ENCODE assay signal across 8 cellular contexts in the genomic region with DNA sequence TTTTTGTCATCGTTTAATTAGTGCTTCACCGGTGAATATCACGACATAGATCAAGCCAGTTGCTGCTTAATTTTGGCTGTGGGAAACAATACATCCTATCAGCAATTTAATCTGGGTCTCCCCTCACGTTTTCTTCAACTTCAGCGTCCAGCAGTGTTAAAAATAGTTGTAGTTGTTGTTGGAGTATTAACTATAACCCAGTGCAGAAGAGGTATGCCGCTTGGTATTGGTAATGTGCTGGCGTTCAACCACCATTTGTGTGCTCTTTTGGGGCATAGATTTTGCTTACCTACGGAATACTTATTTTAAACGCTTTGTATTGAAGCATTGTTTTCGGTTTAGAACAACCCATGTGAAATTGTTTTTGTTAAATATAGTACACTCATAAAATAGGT. TPM values are rescaled to one million over a fixed set of nuclear protein-coding genes. Genes with fewer than 3 reads are reported as not detected.
DNase-seq lines count a peak whose midpoint lies in the region; ATAC-seq and TF ChIP-seq lines count a peak whose summit lies in the region.

No MANE protein-coding gene starts in this region.

- no peaks in the 10 kb centered on the region for H3K9me1 ChIP-seq in IMR-90 (ENCODE audit: insufficient read depth, low read length)

- peak overlapping the region; percentile 92 for H3K4me3 Mint-ChIP-seq in MCF 10A (ENCODE audit: unreplicated experiment)

- H3K36me3 ChIP-seq in BLaER1 (no peaks in the 10 kb centered on the region), IMR-90 (ENCODE audit: control insufficient read depth, insufficient read depth, low read length) (no peaks in the 10 kb centered on the region), mesendoderm (ENCODE audit: control insufficient read depth, insufficient read depth, low read length) (no peaks in the 10 kb centered on the region)

- no peak for TF ChIP-seq RAD21 in IMR-90 (IDR thresholded peaks at IDR 0.05; ENCODE audit: low read length)

- H3K27me3 Mint-ChIP-seq in MCF 10A (ENCODE audit: insufficient read depth, unreplicated experiment) = no peaks in the 10 kb centered on the region

- dilution Hi-C loops in IMR-90 (cut with HindIII; ENCODE audit: low sequenced_read_pairs, unreplicated experiment) = no loop called here

- ATAC-seq in IMR-90 (ENCODE audit: low read depth) (no peak), HG03097 (IDR thresholded peaks at IDR 0.05; ENCODE audit: low FRiP score, unreplicated experiment) (no peak), GM18520 (IDR thresholded peaks at IDR 0.05; ENCODE audit: unreplicated experiment) (no peak)

- no peak overlapping the region for H2AK9ac ChIP-seq in IMR-90 (replicated peaks; ENCODE audit: low read depth, low read length, poor library complexity)

- H3K56ac ChIP-seq in IMR-90 (ENCODE audit: extremely low read depth, insufficient read depth, low read length) = no peak overlapping the region
- H3K56ac ChIP-seq in mesendoderm (ENCODE audit: low read length) = peak overlapping the region; percentile 1

- H3K4me3 ChIP-seq in BLaER1 (peak overlapping the region; percentile 85), IMR-90 (ENCODE audit: insufficient read depth, low read depth, low read length) (peak overlapping the region; percentile 96), mesendoderm (ENCODE audit: low read length) (peak overlapping the region; percentile 77)

- H3K27ac ChIP-seq in BLaER1 (no peak overlapping the region), IMR-90 (ENCODE audit: insufficient read depth, low read length) (peak overlapping the region; percentile 20; the same call in 1 of the 2 replicates), mesendoderm (ENCODE audit: low read depth, low read length) (no peak overlapping the region)

- TSS peak; percentile 39 for BruUV-seq in IMR-90 (replicated peaks; lab: Mats Ljungman, UMichigan)
- BruUV-seq in MCF 10A (replicated peaks; lab: Mats Ljungman, UMichigan) = TSS peak; percentile 43

- H3K4me2 ChIP-seq in BLaER1 = peak overlapping the region; percentile 90
- H3K4me2 ChIP-seq in IMR-90 (ENCODE audit: low read depth, low read length) = peak overlapping the region; percentile 78
- H3K4me2 ChIP-seq in mesendoderm (ENCODE audit: low read length) = peak overlapping the region; percentile 41

- no peak overlapping the region for H3K14ac ChIP-seq in IMR-90 (replicated peaks; ENCODE audit: low read depth, low read length)

- no peaks in the 10 kb centered on the region for H3K36me3 Mint-ChIP-seq in MCF 10A (ENCODE audit: insufficient read depth, unreplicated experiment)

- no peak overlapping the region for H2BK20ac ChIP-seq in IMR-90 (ENCODE audit: low read depth, low read length)

- intact Hi-C loops in IMR-90 (cut with micrococcal nuclease) = loop anchor here (2.0 to 5.0 kb wide), 2 partner anchors 65 to 793 kb away; no protein-coding TSS in a partner anchor
- intact Hi-C loops in MCF 10A (cut with micrococcal nuclease) = loop anchor here (2.0 kb wide), 1 partner anchor 65 kb away; no protein-coding TSS in a partner anchor

- H3K18ac ChIP-seq in IMR-90 (ENCODE audit: low read depth, low read length) (no peak overlapping the region), mesendoderm (ENCODE audit: low read length) (no peak overlapping the region)

- peak overlapping the region; percentile 81; the same call in 1 of the 2 replicates for H3K9ac ChIP-seq in BLaER1
- H3K9ac ChIP-seq in IMR-90 (ENCODE audit: low read depth, low read length) = peak overlapping the region; percentile 86
- peak overlapping the region; percentile 37 for H3K9ac ChIP-seq in mesendoderm (ENCODE audit: low read length)

- no peak overlapping the region for H2BK5ac ChIP-seq in IMR-90 (ENCODE audit: low read depth, low read length, poor library complexity, severe bottlenecking)
- H2BK5ac ChIP-seq in mesendoderm (ENCODE audit: low read length) = no peak overlapping the region

- H4K20me1 ChIP-seq in BLaER1 (peaks cover 22% of the 10 kb centered on the region), IMR-90 (ENCODE audit: insufficient read depth, low read length) (peaks cover 6% of the 10 kb centered on the region; the same call in 1 of the 2 replicates)

- TF ChIP-seq CTCF in IMR-90 (conservative IDR thresholded peaks at IDR 0.05; ENCODE audit: low read depth, low read length) (no peak), MCF 10A (IDR thresholded peaks at IDR 0.05; ENCODE audit: unreplicated experiment) (no peak)

- H4K5ac ChIP-seq in IMR-90 (ENCODE audit: low read depth, low read length) (no peak overlapping the region), mesendoderm (ENCODE audit: low read length) (no peak overlapping the region)

- H3K4ac ChIP-seq in IMR-90 (ENCODE audit: low read depth, low read length) (no peak overlapping the region), mesendoderm (ENCODE audit: low read depth, low read length) (no peak overlapping the region)

- no CpG with 5 or more reads among the region's 10 CpGs for WGBS in IMR-90 (ENCODE audit: extremely low coverage in 2 of 2, insufficient read length in 1 of 2), 2 experiments
- WGBS in mesendoderm (ENCODE audit: extremely low coverage, insufficient coverage, low lambda C conversion rate) = no CpG with 5 or more reads among the region's 10 CpGs

- H2BK15ac ChIP-seq in IMR-90 (ENCODE audit: low read depth, low read length) (no peak overlapping the region), mesendoderm (replicated peaks; ENCODE audit: low read depth) (no peak overlapping the region)

- peaks cover 15 to 26% of the 10 kb centered on the region in 2 experiments for H3K79me1 ChIP-seq in IMR-90 (ENCODE audit: low read depth in 1 of 2, low read length in 2 of 2)
- peaks cover 2% of the 10 kb centered on the region for H3K79me1 ChIP-seq in mesendoderm (ENCODE audit: low read length)

- peaks cover 36% of the 10 kb centered on the region for H3K79me2 ChIP-seq in mesendoderm (ENCODE audit: control insufficient read depth, insufficient read depth, low read length)

- no peak overlapping the region for H4K8ac ChIP-seq in IMR-90 (ENCODE audit: low read depth in 2 of 2, low read length in 2 of 2)
- no peak overlapping the region for H4K8ac ChIP-seq in mesendoderm (ENCODE audit: low read depth, low read length)

- no peak for TF ChIP-seq POLR2A in IMR-90 (IDR thresholded peaks at IDR 0.05; ENCODE audit: low read depth, low read length)

- H3K23ac ChIP-seq in IMR-90 (ENCODE audit: low read depth, low read length) = peak overlapping the region; percentile 85
- H3K23ac ChIP-seq in mesendoderm (ENCODE audit: low read length) = no peak overlapping the region

- H3K27ac Mint-ChIP-seq in MCF 10A (ENCODE audit: low read depth, unreplicated experiment) = peak overlapping the region; percentile 89

- H2AK5ac ChIP-seq in IMR-90 (ENCODE audit: low read depth, low read length) = no peak overlapping the region
- no peak overlapping the region for H2AK5ac ChIP-seq in mesendoderm (ENCODE audit: low read length)

- CTCF ChIA-PET in IMR-90 (lab: Yijun Ruan, JAX) = no interaction called here
- CTCF ChIA-PET in MCF 10A (lab: Yijun Ruan, JAX) = interaction anchor here (0.6 to 1.3 kb wide), 3 partner anchors 63 to 763 kb away, joined by 3 to 6 read pairs (median 4); no protein-coding TSS in a partner anchor

- H3K9me3 Mint-ChIP-seq in MCF 10A (ENCODE audit: unreplicated experiment) = no peaks in the 10 kb centered on the region

- in situ Hi-C loops in IMR-90 (cut with MboI; ENCODE audit: low sequenced_read_pairs) = no loop called here

- H2BK120ac ChIP-seq in IMR-90 (ENCODE audit: low read depth, low read length) (no peak overlapping the region), mesendoderm (ENCODE audit: low read depth, low read length) (no peak overlapping the region)

- peaks cover 24% of the 10 kb centered on the region for H3K4me1 Mint-ChIP-seq in MCF 10A (ENCODE audit: insufficient read depth, unreplicated experiment)

- POLR2A ChIA-PET in IMR-90 (lab: Charles Lee; ENCODE audit: unreplicated experiment) (no interaction called here), MCF 10A (lab: Yijun Ruan, JAX) (interaction anchor here (0.6 to 4.5 kb wide), 14 partner anchors 9 to 759 kb away, joined by 3 to 20 read pairs (median 4); no protein-coding TSS in a partner anchor)

- H3K27me3 ChIP-seq in BLaER1 = peaks cover 23% of the 10 kb centered on the region
- no peaks in the 10 kb centered on the region for H3K27me3 ChIP-seq in IMR-90 (ENCODE audit: control insufficient read depth, insufficient read depth, low read length)
- no peaks in the 10 kb centered on the region for H3K27me3 ChIP-seq in mesendoderm (ENCODE audit: insufficient read depth, low read length, poor library complexity)

- H4K91ac ChIP-seq in IMR-90 (ENCODE audit: insufficient read depth, low read depth, low read length) = no peak overlapping the region

- H2AFZ ChIP-seq in IMR-90 (replicated peaks; ENCODE audit: low read length, poor library complexity) = peak overlapping the region; percentile 62

- H3K9me3 ChIP-seq in BLaER1 = no peaks in the 10 kb centered on the region
- H3K9me3 ChIP-seq in IMR-90 (ENCODE audit: control insufficient read depth, insufficient read depth, low read length) = no peaks in the 10 kb centered on the region

- DNase-seq in IMR-90 (peak; percentile 12), MCF 10A (ENCODE audit: unreplicated experiment) (peak; percentile 31), mesendoderm (no peak), NCI-H2196 treated with DMSO at 0.1 percent for 48 hours (lab: John Stamatoyannopoulos, UW; ENCODE audit: unreplicated experiment) (no peak), COLO668 (lab: John Stamatoyannopoulos, UW; ENCODE audit: unreplicated experiment) (no peak)

- H3K4me1 ChIP-seq in BLaER1 = peaks cover 19% of the 10 kb centered on the region
- H3K4me1 ChIP-seq in IMR-90 (ENCODE audit: control insufficient read depth, insufficient read depth, low read length) = peaks cover 3% of the 10 kb centered on the region; the same call in 1 of the 2 replicates
- H3K4me1 ChIP-seq in mesendoderm (ENCODE audit: control insufficient read depth, low read depth, low read length) = peaks cover 4% of the 10 kb centered on the region

TF ChIP-seq in IMR-90, 13 proteins besides CTCF, POLR2A, EP300 and RAD21 (continues in another document):
- TF ChIP-seq MAZ (IDR thresholded peaks at IDR 0.05; ENCODE audit: borderline replicate concordance, low read depth, low read length) (no peak), SMC3 (IDR thresholded peaks at IDR 0.05; ENCODE audit: low read depth, low read length) (no peak), BHLHE40 (IDR thresholded peaks at IDR 0.05; ENCODE audit: low read depth, low read length) (no peak)
- TF ChIP-seq, protein P1, sequence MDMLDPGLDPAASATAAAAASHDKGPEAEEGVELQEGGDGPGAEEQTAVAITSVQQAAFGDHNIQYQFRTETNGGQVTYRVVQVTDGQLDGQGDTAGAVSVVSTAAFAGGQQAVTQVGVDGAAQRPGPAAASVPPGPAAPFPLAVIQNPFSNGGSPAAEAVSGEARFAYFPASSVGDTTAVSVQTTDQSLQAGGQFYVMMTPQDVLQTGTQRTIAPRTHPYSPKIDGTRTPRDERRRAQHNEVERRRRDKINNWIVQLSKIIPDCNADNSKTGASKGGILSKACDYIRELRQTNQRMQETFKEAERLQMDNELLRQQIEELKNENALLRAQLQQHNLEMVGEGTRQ (IDR thresholded peaks at IDR 0.05; ENCODE audit: low read depth, low read length) = no peak

RNA-seq across cellular contexts. Expression of gene ACVR2A, which starts 0.8 kb away (rescaled TPM):
- total RNA-seq in IMR-90 (2012; rRNA removed) = 6.8 and 11.1 TPM in 2 replicates
- polyA plus RNA-seq in IMR-90 (2012; rRNA removed) = 1.7 and 1.8 TPM in 2 replicates
- polyA plus RNA-seq in IMR-90 (2012; cell fraction: cytosol; rRNA removed) = 0.17 and 0.27 TPM in 2 replicates
- 0.50 and 6.1 TPM in 2 replicates for polyA plus RNA-seq in IMR-90 (2012; cell fraction: nucleus; rRNA removed; ENCODE audit: low replicate concordance)
- 11.2 and 11.9 TPM in 2 replicates for total RNA-seq in MCF 10A (2022)
- polyA plus RNA-seq in mesendoderm (2013, experiment 1 of 2) = 6.6 TPM
- polyA plus RNA-seq in mesendoderm (2013, experiment 2 of 2) = 6.7 TPM

Comparison
In these comparisons a context has a peak if more than half of its experiments do, and no peak if none do; other contexts are left out.
1. DNase-seq: peak in IMR-90 (single experiment) and MCF 10A (single experiment); none in mesendoderm (single experiment), NCI-H2196 treated with DMSO at 0.1 percent for 48 hours (single experiment) and COLO668 (single experiment).
2. Peak in every context shown above with its lines, with median percentiles within 50 percentile points of each other: H3K4me2 ChIP-seq, H3K4me3 ChIP-seq and H3K9ac ChIP-seq.